In the genomic region with DNA sequence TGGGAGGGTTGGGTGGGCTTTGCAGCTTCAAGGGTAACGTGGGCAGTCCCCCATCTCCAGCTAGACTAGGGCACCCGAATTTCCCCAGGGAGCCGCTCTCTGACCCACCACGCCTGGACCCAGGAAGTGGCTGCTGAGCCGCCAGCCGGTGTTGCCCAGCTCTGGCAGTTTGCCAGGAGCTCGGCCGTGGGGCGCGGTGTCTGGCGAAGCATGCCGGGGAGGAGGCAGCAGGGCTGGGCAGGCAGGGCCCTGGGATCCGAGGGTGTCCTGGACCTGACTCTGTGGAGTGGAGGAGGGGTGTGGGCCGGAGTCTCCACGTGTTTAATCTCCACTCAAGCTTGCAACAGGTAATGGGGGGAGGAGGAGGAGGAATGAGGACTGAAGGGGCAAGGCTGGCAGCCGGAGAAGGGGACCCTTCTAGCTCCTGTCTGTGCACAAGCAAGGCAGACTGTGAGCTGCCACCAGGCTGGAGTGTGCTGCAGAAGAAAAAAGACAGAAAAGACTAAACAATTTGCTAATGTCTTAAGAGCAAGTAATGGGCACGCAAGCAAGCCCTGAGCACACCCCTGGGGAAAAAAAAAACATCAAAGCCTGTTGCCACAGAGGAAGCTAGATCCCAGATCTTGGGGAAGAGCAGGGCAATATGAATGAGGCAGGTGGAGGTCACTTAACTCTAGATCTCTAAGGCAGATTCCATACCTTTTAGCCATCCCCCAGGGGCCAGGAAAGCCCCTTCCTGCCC, we compare ENCODE assay signal across 8 cellular contexts. TPM values are rescaled to one million over a fixed set of nuclear protein-coding genes. Genes with fewer than 3 reads are reported as not detected.
DNase-seq lines count a peak whose midpoint lies in the region; ATAC-seq and TF ChIP-seq lines count a peak whose summit lies in the region.

No MANE protein-coding gene starts in this region.

- ATAC-seq in GM18870 (IDR thresholded peaks at IDR 0.05; ENCODE audit: unreplicated experiment), result no peak

- no peaks in the 10 kb centered on the region for H3K36me3 ChIP-seq in H7 (replicated peaks; ENCODE audit: control insufficient read depth, insufficient read depth, low read length)
- peaks cover 0 to 4% of the 10 kb centered on the region in 2 donors for H3K36me3 ChIP-seq in muscle layer of duodenum (ENCODE audit: control insufficient read depth in 1 of 2, insufficient read depth in 2 of 2, low read length in 2 of 2)

- H3K27me3 Mint-ChIP-seq in dendritic cell treated with granulocyte-macrophage colony-stimulating factor and Interleukin-4, amounts not matched to agents 40 ng/mL and 50 ng/mL, for 4 days, result peaks cover 40% of the 10 kb centered on the region
- peaks cover 62% of the 10 kb centered on the region for H3K27me3 Mint-ChIP-seq in type B pancreatic cell

- H3K4me1 ChIP-seq in muscle layer of duodenum (ENCODE audit: control insufficient read depth in 1 of 2, insufficient read depth in 2 of 2, low read length in 2 of 2), result peaks cover 0 to 7% of the 10 kb centered on the region in 2 donors

- H3K9me3 ChIP-seq in muscle layer of duodenum (ENCODE audit: control insufficient read depth in 1 of 2, low read length in 2 of 2), result no peaks in the 10 kb centered on the region

- H3K9me3 Mint-ChIP-seq in dendritic cell treated with granulocyte-macrophage colony-stimulating factor and Interleukin-4, amounts not matched to agents 40 ng/mL and 50 ng/mL, for 4 days, result no peaks in the 10 kb centered on the region
- no peaks in the 10 kb centered on the region for H3K9me3 Mint-ChIP-seq in type B pancreatic cell

- peak overlapping the region; percentile 84 for H3K4me3 Mint-ChIP-seq in dendritic cell treated with granulocyte-macrophage colony-stimulating factor and Interleukin-4, amounts not matched to agents 40 ng/mL and 50 ng/mL, for 4 days
- H3K4me3 Mint-ChIP-seq in type B pancreatic cell, result peak overlapping the region; percentile 47

- no peaks in the 10 kb centered on the region for H3K36me3 Mint-ChIP-seq in dendritic cell treated with granulocyte-macrophage colony-stimulating factor and Interleukin-4, amounts not matched to agents 40 ng/mL and 50 ng/mL, for 4 days (ENCODE audit: low read depth)
- no peaks in the 10 kb centered on the region for H3K36me3 Mint-ChIP-seq in type B pancreatic cell

- H3K4me1 Mint-ChIP-seq in dendritic cell treated with granulocyte-macrophage colony-stimulating factor and Interleukin-4, amounts not matched to agents 40 ng/mL and 50 ng/mL, for 4 days (ENCODE audit: low read depth), result peaks cover 33% of the 10 kb centered on the region
- H3K4me1 Mint-ChIP-seq in type B pancreatic cell (ENCODE audit: unreplicated experiment), result no peaks in the 10 kb centered on the region

- no peak for TF ChIP-seq CTCF in type B pancreatic cell (conservative IDR thresholded peaks at IDR 0.05)

- H3K27ac Mint-ChIP-seq in dendritic cell treated with granulocyte-macrophage colony-stimulating factor and Interleukin-4, amounts not matched to agents 40 ng/mL and 50 ng/mL, for 4 days, result no peak overlapping the region
- no peak overlapping the region for H3K27ac Mint-ChIP-seq in type B pancreatic cell

- DNase-seq in A172 (ENCODE audit: low spot score), result peak; percentile 16
- peak; percentile 48 for DNase-seq in H7
- peak in 3 of 5 donors; percentile 4 to 11 (median 6) for DNase-seq in T-helper 1 cell
- DNase-seq in type B pancreatic cell (ENCODE audit: extremely low spot score, unreplicated experiment), result peak; percentile 67
- DNase-seq in T-helper 2 cell, result no peak

- no peak overlapping the region for H3K4me3 ChIP-seq in H7 (ENCODE audit: insufficient read depth, low read depth, low read length)
- peak overlapping the region; percentile 69 to 71 for H3K4me3 ChIP-seq in muscle layer of duodenum (ENCODE audit: low read depth in 1 of 2, low read length in 2 of 2)

- H3K27ac ChIP-seq in muscle layer of duodenum (ENCODE audit: low read length), result no peak overlapping the region

- intact Hi-C loops in dendritic cell treated with granulocyte-macrophage colony-stimulating factor and Interleukin-4, amounts not matched to agents 40 ng/mL and 50 ng/mL, for 4 days (cut with micrococcal nuclease), result no loop called here

- H3K27me3 ChIP-seq in H7 (ENCODE audit: control insufficient read depth, insufficient read depth, low read length) (peaks cover 77% of the 10 kb centered on the region), muscle layer of duodenum (ENCODE audit: low read depth, low read length) (no peaks in the 10 kb centered on the region)

RNA-seq across cellular contexts. Expression of gene LONRF3, which starts 2.4 kb away (rescaled TPM):
- total RNA-seq in A172 (2014; rRNA removed; shearing (Covaris generic)), result 2.8 and 3.3 TPM in 2 replicates
- total RNA-seq in H7 (2014; rRNA removed; shearing (Covaris generic)), result 0.10 TPM in 1 of 2 replicates, not detected in the other
- total RNA-seq in type B pancreatic cell (ENCODE audit: low replicate concordance), result 0.88 and 1.5 TPM in 2 replicates

Comparison
In these comparisons a context has a peak if more than half of its experiments do, and no peak if none do; other contexts are left out.
1. DNase-seq: peak in A172 (single experiment), H7 (single experiment), T-helper 1 cell (3 of 5) and type B pancreatic cell (single experiment); none in T-helper 2 cell (0 of 5).